In genomic region chr21:36478941-36479340, GRCh38 we compare ENCODE assay signal across 11 cellular contexts. TPM values are rescaled to one million over a fixed set of nuclear protein-coding genes. Genes with fewer than 3 reads are reported as not detected.
DNase-seq lines count a peak whose midpoint lies in the region; ATAC-seq, FAIRE-seq and TF ChIP-seq lines count a peak whose summit lies in the region.
"Had no signal": no experiment of that assay in that cellular context is flagged by ENCODE, and none has a peak within 500 bp of the region (broad histone marks: within the 10 kb centered on the region; RNA-seq: fewer than 3 reads in every experiment).

No MANE protein-coding gene starts in this region.

- H3K27me3 ChIP-seq in small intestine (ENCODE audit: control insufficient read depth in 2 of 2, insufficient read depth in 2 of 2, low read length in 2 of 2) (no peaks in the 10 kb centered on the region), ovary (no peaks in the 10 kb centered on the region)
- no peaks in the 10 kb centered on the region for H3K27me3 ChIP-seq in CD4-positive, alpha-beta T cell (ENCODE audit: control insufficient read depth, insufficient read depth, low read length)

- H3K4me1 Mint-ChIP-seq in CD4-positive, alpha-beta T cell (ENCODE audit: low read depth) = no peaks in the 10 kb centered on the region

- H3K4me1 ChIP-seq in small intestine (ENCODE audit: control insufficient read depth in 2 of 2, insufficient read depth in 1 of 2, low read depth in 1 of 2, low read length in 1 of 2) (peaks cover 0 to 2% of the 10 kb centered on the region in 2 donors), ovary (ENCODE audit: insufficient read depth) (peaks cover 3% of the 10 kb centered on the region)

- peak; percentile 50 for TF ChIP-seq CTCF in AG10803 (conservative IDR thresholded peaks at IDR 0.05; ENCODE audit: low read length)
- no peak for TF ChIP-seq CTCF in CD4-positive, alpha-beta T cell (IDR thresholded peaks at IDR 0.05)
- TF ChIP-seq CTCF in ovary (IDR thresholded peaks at IDR 0.05) = no peak

- no peaks in the 10 kb centered on the region for H3K36me3 Mint-ChIP-seq in CD4-positive, alpha-beta T cell (ENCODE audit: low read depth)

- WGBS in small intestine, 3 donors = 67 to 81% (median 75%) methylated on average over 7 of the region's 7 CpGs
- WGBS in ovary, 3 donors = 62 to 75% (median 63%) methylated on average over 7 of the region's 7 CpGs

- H3K9me3 ChIP-seq in small intestine (ENCODE audit: control insufficient read depth, low read depth) (no peaks in the 10 kb centered on the region), ovary (no peaks in the 10 kb centered on the region)
- no peaks in the 10 kb centered on the region for H3K9me3 ChIP-seq in CD4-positive, alpha-beta T cell (ENCODE audit: control insufficient read depth, low read length)
- H3K9me3 ChIP-seq: psoas muscle had no signal

- H3K4me3 ChIP-seq in AG10803 (ENCODE audit: low read length) (no peak overlapping the region), small intestine (ENCODE audit: low read depth in 1 of 2, low read length in 2 of 2) (no peak overlapping the region), ovary (no peak overlapping the region)
- H3K4me3 ChIP-seq: psoas muscle had no signal

- H3K9me3 Mint-ChIP-seq in CD4-positive, alpha-beta T cell = no peaks in the 10 kb centered on the region

- H3K27me3 Mint-ChIP-seq in CD4-positive, alpha-beta T cell = peaks cover 4% of the 10 kb centered on the region

- DNase-seq in AG10803 (ENCODE audit: low read depth) (peak; percentile 31), HTR-8/SVneo (ENCODE audit: insufficient read length, low spot score) (peak; percentile 27), dermis blood vessel endothelial cell (peak; percentile 55), medulla oblongata (ENCODE audit: extremely low spot score) (peak; percentile 9), small intestine (no peak), ovary (no peak)
- DNase-seq in CD4-positive, alpha-beta T cell = no peak
- DNase-seq: cortex of kidney; NK-92 treated with Interleukin-12 subunit alpha and Interleukin-12 subunit beta, amount 100 ng/mL, for 24 hours had no signal

- intact Hi-C loops in CD4-positive, alpha-beta T cell (cut with DNase I, micrococcal nuclease) = no loop called here
- intact Hi-C loops in ovary (cut with DNase I) = no loop called here

- no peak for FAIRE-seq in HTR-8/SVneo (lab: Jason Lieb, UNC)
- FAIRE-seq in small intestine (lab: Jason Lieb, UNC) = no peak

- H3K27ac ChIP-seq in small intestine (ENCODE audit: low read depth in 1 of 2, low read length in 1 of 2) (no peak overlapping the region), ovary (no peak overlapping the region)
- H3K27ac ChIP-seq in CD4-positive, alpha-beta T cell (ENCODE audit: low read depth, low read length) = no peak overlapping the region
- H3K27ac ChIP-seq: psoas muscle had no signal

- POLR2A ChIA-PET in CD4-positive, alpha-beta T cell (lab: Charles Lee) = no interaction called here

- H3K4me3 Mint-ChIP-seq in CD4-positive, alpha-beta T cell = no peak overlapping the region

- H3K36me3 ChIP-seq in small intestine (ENCODE audit: control insufficient read depth in 2 of 2, insufficient read depth in 2 of 2, low read length in 2 of 2) (no peaks in the 10 kb centered on the region), ovary (no peaks in the 10 kb centered on the region)

- CTCF ChIA-PET in CD4-positive, alpha-beta T cell (lab: Charles Lee) = no interaction called here

- no peak for TF ChIP-seq POLR2A in ovary (IDR thresholded peaks at IDR 0.05)

- no peak for TF ChIP-seq EP300 in ovary (IDR thresholded peaks at IDR 0.05)

- ATAC-seq in CD4-positive, alpha-beta T cell (ENCODE audit: poor library complexity) = no peak
- ATAC-seq in HG03175 (IDR thresholded peaks at IDR 0.05; ENCODE audit: unreplicated experiment) = no peak

- H3K27ac Mint-ChIP-seq in CD4-positive, alpha-beta T cell = no peak overlapping the region

RNA-seq across cellular contexts. Expression of gene CLDN14, which starts 1.0 kb away (rescaled TPM):
- total RNA-seq in dermis blood vessel endothelial cell (0.09 and 0.34 TPM in 2 replicates), ovary (not detected)
- polyA plus RNA-seq in small intestine (under 1 TPM in 1 of 3 donors, not detected in 2; 0.09 TPM), ovary (under 1 TPM in 1 of 2 donors, not detected in 1; 0.15 TPM)
- total RNA-seq in CD4-positive, alpha-beta T cell = not detected
- total RNA-seq: psoas muscle had no signal

Comparison
In these comparisons a context has a peak if more than half of its experiments do, and no peak if none do; other contexts are left out.
1. DNase-seq: peak in AG10803 (single experiment), HTR-8/SVneo (single experiment), dermis blood vessel endothelial cell (single experiment) and medulla oblongata (single experiment); none in small intestine (single experiment), CD4-positive, alpha-beta T cell (0 of 10) and ovary (0 of 5).